Comparison of ENCODE assay signal across 8 cellular contexts in the genomic region with DNA sequence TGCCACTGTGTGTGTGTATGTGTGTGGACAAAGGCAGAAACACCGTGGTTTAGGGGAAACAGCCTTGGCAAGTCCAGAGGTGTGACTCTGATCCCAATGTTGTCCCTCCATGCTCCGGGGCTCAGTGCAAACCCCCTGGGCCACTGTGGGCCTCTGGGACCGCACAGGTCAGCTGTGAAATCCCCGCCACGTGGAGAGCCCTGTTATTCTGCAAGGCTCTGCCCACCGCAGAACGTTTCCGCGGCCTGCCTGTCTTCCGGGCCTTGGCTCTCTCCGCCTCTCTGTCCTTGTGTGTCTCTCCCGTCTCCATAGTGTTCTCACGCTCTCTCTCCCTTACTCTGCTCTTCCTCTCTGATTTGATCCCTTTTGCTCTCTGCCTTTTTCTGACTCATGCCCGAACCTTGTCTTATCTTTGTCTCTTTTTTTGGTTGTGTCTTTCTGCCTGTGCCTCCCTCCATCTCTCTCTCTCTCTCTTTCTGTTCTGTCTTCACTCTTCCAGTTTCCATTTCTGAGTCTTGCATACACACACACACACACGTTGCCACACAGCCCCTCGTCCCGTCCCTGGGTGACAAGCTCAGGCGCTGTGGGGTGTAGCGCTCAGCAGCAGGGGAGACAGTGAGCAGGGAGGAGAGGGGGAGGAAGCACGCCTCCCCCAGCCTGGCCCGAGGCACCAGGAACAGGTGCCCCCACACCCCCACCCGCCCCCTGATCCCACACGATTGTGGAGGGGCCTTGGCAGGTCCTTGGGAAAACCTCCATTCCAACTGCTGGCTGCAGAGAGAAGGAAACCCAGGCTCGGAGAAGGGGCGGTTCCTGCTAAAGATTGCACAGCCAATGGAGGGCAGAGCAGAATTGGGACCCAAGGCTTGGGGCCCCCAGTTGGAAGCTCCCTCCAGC. TPM values are rescaled to one million over a fixed set of nuclear protein-coding genes. Genes with fewer than 3 reads are reported as not detected.
DNase-seq lines count a peak whose midpoint lies in the region; ATAC-seq and FAIRE-seq lines count a peak whose summit lies in the region.

No MANE protein-coding gene starts in this region.

- no peak for FAIRE-seq in GM19239 (lab: Jason Lieb, UNC)

- H3K36me3 Mint-ChIP-seq in activated T-helper 17 cell treated with anti-CD3 and anti-CD28 coated beads, Interleukin-2, amount 50 U/mL, for 72 hours (ENCODE audit: low read depth) = no peaks in the 10 kb centered on the region
- H3K36me3 Mint-ChIP-seq in immature natural killer cell = peaks cover 0 to 4% (median 0%) of the 10 kb centered on the region in 3 donors

- peak; percentile 44 for DNase-seq in stimulated activated CD4-positive, alpha-beta T cell treated with anti-CD3 and anti-CD28 coated beads, Interleukin-15, amount 100 ng/mL, for 24 hours
- DNase-seq in stimulated activated CD4-positive, alpha-beta T cell treated with anti-CD3 and anti-CD28 coated beads, Interleukin-1b, Interleukin-23, amount 100 ng/mL, for 48 hours = no peak
- DNase-seq in immature natural killer cell (peak; percentile 43 to 50 (median 47)), GM19239 (ENCODE audit: insufficient read length, low spot score) (no peak), NCI-H2171 treated with DMSO at 0.1 percent for 48 hours (lab: John Stamatoyannopoulos, UW) (no peak), SIG-M5 treated with dmso at 0.1 percent for 504 hours (lab: John Stamatoyannopoulos, UW; ENCODE audit: unreplicated experiment) (no peak), cortex of kidney (lab: John Stamatoyannopoulos, UW) (no peak)

- peak overlapping the region; percentile 41 for H3K4me3 Mint-ChIP-seq in activated T-helper 17 cell treated with anti-CD3 and anti-CD28 coated beads, Interleukin-2, amount 50 U/mL, for 72 hours
- H3K4me3 Mint-ChIP-seq in immature natural killer cell = peak overlapping the region; percentile 51 to 82 (median 67)

- peaks cover 5% of the 10 kb centered on the region for H3K9me3 Mint-ChIP-seq in activated T-helper 17 cell treated with anti-CD3 and anti-CD28 coated beads, Interleukin-2, amount 50 U/mL, for 72 hours
- H3K9me3 Mint-ChIP-seq in immature natural killer cell = no peaks in the 10 kb centered on the region

- no peak overlapping the region for H3K27ac Mint-ChIP-seq in activated T-helper 17 cell treated with anti-CD3 and anti-CD28 coated beads, Interleukin-2, amount 50 U/mL, for 72 hours
- H3K27ac Mint-ChIP-seq in immature natural killer cell = peak overlapping the region; percentile 17 to 83 (median 58)

- H3K4me1 Mint-ChIP-seq in activated T-helper 17 cell treated with anti-CD3 and anti-CD28 coated beads, Interleukin-2, amount 50 U/mL, for 72 hours = peaks cover 20% of the 10 kb centered on the region
- H3K4me1 Mint-ChIP-seq in immature natural killer cell = peaks cover 18 to 25% of the 10 kb centered on the region in 2 donors

- peak; percentile 72 for ATAC-seq in activated T-helper 17 cell treated with anti-CD3 and anti-CD28 coated beads, Interleukin-2, amount 50 U/mL, for 72 hours (replicated peaks)

- H3K27me3 Mint-ChIP-seq in activated T-helper 17 cell treated with anti-CD3 and anti-CD28 coated beads, Interleukin-2, amount 50 U/mL, for 72 hours = peaks cover 28% of the 10 kb centered on the region
- H3K27me3 Mint-ChIP-seq in immature natural killer cell (ENCODE audit: low read depth in 3 of 3) = peaks cover 12 to 26% (median 26%) of the 10 kb centered on the region in 3 donors

RNA-seq across cellular contexts. Expression of a gene that starts 3.0 kb away (rescaled TPM):
- under 1 TPM in 1 of 2 donors, not detected in 1; 0.40 TPM for total RNA-seq in activated T-helper 17 cell treated with anti-CD3 and anti-CD28 coated beads, Interleukin-2, amount 50 U/mL, for 72 hours
- polyA plus RNA-seq in immature natural killer cell = 1 to 10 TPM in 1 of 3 donors, under 1 TPM in 1, not detected in 1; 0.48 to 1.5 TPM

RNA-seq across cellular contexts. Expression of a gene that starts 30.7 kb away (rescaled TPM):
- total RNA-seq in activated T-helper 17 cell treated with anti-CD3 and anti-CD28 coated beads, Interleukin-2, amount 50 U/mL, for 72 hours = 100 to 1,000 TPM; 153 to 200 TPM
- polyA plus RNA-seq in immature natural killer cell = 1 to 10 TPM; 3.2 to 8.6 (median 3.2) TPM

RNA-seq across cellular contexts. Expression of a gene that starts 45.3 kb away (rescaled TPM):
- 1 to 10 TPM; 3.1 to 4.4 TPM for total RNA-seq in activated T-helper 17 cell treated with anti-CD3 and anti-CD28 coated beads, Interleukin-2, amount 50 U/mL, for 72 hours
- under 1 TPM in 1 of 3 donors, not detected in 2; 0.75 TPM for polyA plus RNA-seq in immature natural killer cell

RNA-seq across cellular contexts. Expression of a gene that starts 53.5 kb away (rescaled TPM):
- 10 to 100 TPM in 1 of 2 donors, 1 to 10 TPM in 1; 2.2 to 15.6 TPM for total RNA-seq in activated T-helper 17 cell treated with anti-CD3 and anti-CD28 coated beads, Interleukin-2, amount 50 U/mL, for 72 hours
- 100 to 1,000 TPM in 2 of 3 donors, 10 to 100 TPM in 1; 86.9 to 247 (median 126) TPM for polyA plus RNA-seq in immature natural killer cell

RNA-seq across cellular contexts. Expression of a gene that starts 54.8 kb away (rescaled TPM):
- not detected for total RNA-seq in activated T-helper 17 cell treated with anti-CD3 and anti-CD28 coated beads, Interleukin-2, amount 50 U/mL, for 72 hours
- not detected for polyA plus RNA-seq in immature natural killer cell

Comparison
In these comparisons a context has a peak if more than half of its experiments do, and no peak if none do; other contexts are left out.
1. DNase-seq: peak in stimulated activated CD4-positive, alpha-beta T cell treated with anti-CD3 and anti-CD28 coated beads, Interleukin-15, amount 100 ng/mL, for 24 hours (single experiment) and immature natural killer cell (3 of 3); none in stimulated activated CD4-positive, alpha-beta T cell treated with anti-CD3 and anti-CD28 coated beads, Interleukin-1b, Interleukin-23, amount 100 ng/mL, for 48 hours (single experiment), GM19239 (single experiment), NCI-H2171 treated with DMSO at 0.1 percent for 48 hours (single experiment), SIG-M5 treated with dmso at 0.1 percent for 504 hours (single experiment) and cortex of kidney (single experiment).